5 cellular contexts compared by ENCODE assay signal in the genomic region with DNA sequence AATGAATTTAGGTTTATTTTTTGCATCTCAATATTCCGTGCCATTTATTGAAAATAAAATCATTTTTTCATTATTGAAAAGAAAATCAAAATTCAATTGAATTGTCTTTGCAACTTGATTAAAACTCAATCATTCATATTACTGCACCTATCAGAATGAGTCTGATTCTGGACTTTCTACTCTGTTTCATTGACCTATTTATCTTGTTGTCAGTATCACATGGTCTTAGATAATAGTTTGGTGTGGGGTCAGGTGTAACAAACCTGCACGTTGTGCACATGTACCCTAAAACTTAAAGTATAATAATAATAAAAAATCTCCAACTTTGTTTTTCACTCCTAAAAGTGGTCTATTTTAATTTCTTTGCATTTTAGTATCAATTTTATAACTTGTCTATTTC.
"Had no signal": no experiment of that assay in that cellular context is flagged by ENCODE, and none has a peak within 500 bp of the region (broad histone marks: within the 10 kb centered on the region; RNA-seq: fewer than 3 reads in every experiment).

No MANE protein-coding gene starts in this region.

- ATAC-seq: K562 had no signal

- DNase-seq: IMR-90, KBM-7 had no signal

- H3K27ac ChIP-seq: HL-60 had no signal

- H3K4me3 ChIP-seq: K562 had no signal

- FAIRE-seq: HTR-8/SVneo had no signal
